ENCODE assay signal across 15 cellular contexts in genomic region chr19:54535601-54536000, GRCh38. TPM values are rescaled to one million over a fixed set of nuclear protein-coding genes. Genes with fewer than 3 reads are reported as not detected.
DNase-seq lines count a peak whose midpoint lies in the region; ATAC-seq and TF ChIP-seq lines count a peak whose summit lies in the region.
"Had no signal": no experiment of that assay in that cellular context is flagged by ENCODE, and none has a peak within 500 bp of the region (broad histone marks: within the 10 kb centered on the region; RNA-seq: fewer than 3 reads in every experiment).

No MANE protein-coding gene starts in this region.

- H3K4me1 Mint-ChIP-seq in immature natural killer cell, result peaks cover 58 to 73% of the 10 kb centered on the region in 2 donors
- peaks cover 55 to 65% of the 10 kb centered on the region in 2 donors for H3K4me1 Mint-ChIP-seq in natural killer cell treated with Interleukin-12 subunit alpha and Interleukin-12 subunit beta and Interleukin-15 and Interleukin-18, amount 100 ng/mL, for 72 hours (ENCODE audit: low read depth in 2 of 2)
- no peaks in the 10 kb centered on the region for H3K4me1 Mint-ChIP-seq in glutamatergic neuron (ENCODE audit: low read depth, unreplicated experiment)
- peaks cover 32% of the 10 kb centered on the region for H3K4me1 Mint-ChIP-seq in CD14-positive monocyte
- H3K4me1 Mint-ChIP-seq: GM23338 had no signal

- intact Hi-C loops in CD14-positive monocyte (cut with micrococcal nuclease), result loop anchor here in 1 of 2 donors (10.0 kb wide), 1 partner anchor 121 kb away; the partner anchor contains the start of gene TTYH1

- H3K4me3 ChIP-seq in BLaER1 treated with 17β-estradiol and CSF1 and Interleukin-3, amounts not matched to agents 10 nM and 100 nM, result peak overlapping the region in 3 of 10 experiments; percentile 13 to 37 (median 17); a peak in 3 of 20 replicates
- H3K4me3 ChIP-seq in foreskin fibroblast (ENCODE audit: low read depth in 1 of 2, low read length in 2 of 2), result no peak overlapping the region
- H3K4me3 ChIP-seq: GM23338 had no signal

- peak overlapping the region in 5 of 6 donors; percentile 14 to 90 (median 74) for H3K27ac Mint-ChIP-seq in immature natural killer cell
- H3K27ac Mint-ChIP-seq in natural killer cell treated with Interleukin-12 subunit alpha and Interleukin-12 subunit beta and Interleukin-15 and Interleukin-18, amount 100 ng/mL, for 72 hours, result peak overlapping the region; percentile 50 to 97
- no peak overlapping the region for H3K27ac Mint-ChIP-seq in glutamatergic neuron (ENCODE audit: unreplicated experiment)
- H3K27ac Mint-ChIP-seq in CD14-positive monocyte, result no peak overlapping the region
- H3K27ac Mint-ChIP-seq: CD8-positive, alpha-beta T cell; GM23338 had no signal

- H3K4me1 ChIP-seq in BLaER1 treated with 17β-estradiol and CSF1 and Interleukin-3, amounts not matched to agents 10 nM and 100 nM, result peaks cover 76 to 83% (median 79%) of the 10 kb centered on the region in 10 experiments
- H3K4me1 ChIP-seq: BE2C had no signal

- no peak for ATAC-seq in natural killer cell treated with Interleukin-12 subunit alpha and Interleukin-12 subunit beta and Interleukin-15 and Interleukin-18, amount 100 ng/mL, for 72 hours
- ATAC-seq: CD8-positive, alpha-beta T cell; GM23338 had no signal

- H4K20me1 ChIP-seq in BLaER1 treated with 17β-estradiol and CSF1 and Interleukin-3, amounts not matched to agents 10 nM and 100 nM, result no peaks in the 10 kb centered on the region

- peak overlapping the region in 4 of 11 experiments; percentile 18 to 42 (median 22); a peak in 5 of 22 replicates for H3K9ac ChIP-seq in BLaER1 treated with 17β-estradiol and CSF1 and Interleukin-3, amounts not matched to agents 10 nM and 100 nM

- peaks cover 11 to 18% (median 12%) of the 10 kb centered on the region in 3 donors for H3K27me3 Mint-ChIP-seq in immature natural killer cell (ENCODE audit: low read depth in 3 of 3)
- H3K27me3 Mint-ChIP-seq in natural killer cell treated with Interleukin-12 subunit alpha and Interleukin-12 subunit beta and Interleukin-15 and Interleukin-18, amount 100 ng/mL, for 72 hours, result peaks cover 0 to 5% of the 10 kb centered on the region in 2 donors
- H3K27me3 Mint-ChIP-seq in glutamatergic neuron (ENCODE audit: unreplicated experiment), result peaks cover 5% of the 10 kb centered on the region
- H3K27me3 Mint-ChIP-seq in CD14-positive monocyte (ENCODE audit: low read depth in 3 of 3), result peaks cover 37 to 59% (median 42%) of the 10 kb centered on the region in 3 donors

- peaks cover 0 to 4% (median 2%) of the 10 kb centered on the region in 11 experiments; a peak in 10 of 22 replicates for H3K9me3 ChIP-seq in BLaER1 treated with 17β-estradiol and CSF1 and Interleukin-3, amounts not matched to agents 10 nM and 100 nM (replicated peaks in 1 of 11)
- H3K9me3 ChIP-seq: BE2C had no signal

- peaks cover 0 to 4% (median 0%) of the 10 kb centered on the region in 11 experiments; a peak in 4 of 22 replicates for H3K36me3 ChIP-seq in BLaER1 treated with 17β-estradiol and CSF1 and Interleukin-3, amounts not matched to agents 10 nM and 100 nM
- H3K36me3 ChIP-seq: BE2C had no signal

- no peak for TF ChIP-seq CTCF in foreskin fibroblast (IDR thresholded peaks at IDR 0.05; ENCODE audit: low read depth, low read length)
- TF ChIP-seq CTCF in glutamatergic neuron (IDR thresholded peaks at IDR 0.05; ENCODE audit: partially characterized antibody, unreplicated experiment), result no peak
- no peak for TF ChIP-seq CTCF in CD14-positive monocyte (IDR thresholded peaks at IDR 0.05)

- H3K27ac ChIP-seq in BLaER1 treated with 17β-estradiol and CSF1 and Interleukin-3, amounts not matched to agents 10 nM and 100 nM, result peak overlapping the region in 8 of 11 experiments; percentile 7 to 84 (median 33); a peak in 10 of 22 replicates
- H3K27ac ChIP-seq: HL-60 had no signal

- H3K9me3 Mint-ChIP-seq in immature natural killer cell (peaks cover 0 to 5% (median 0%) of the 10 kb centered on the region in 6 donors), glutamatergic neuron (ENCODE audit: unreplicated experiment) (no peaks in the 10 kb centered on the region), CD14-positive monocyte (peaks cover 0 to 5% (median 0%) of the 10 kb centered on the region in 7 donors)
- H3K9me3 Mint-ChIP-seq in natural killer cell treated with Interleukin-12 subunit alpha and Interleukin-12 subunit beta and Interleukin-15 and Interleukin-18, amount 100 ng/mL, for 72 hours, result no peaks in the 10 kb centered on the region
- H3K9me3 Mint-ChIP-seq: CD8-positive, alpha-beta T cell had no signal

- H3K36me3 Mint-ChIP-seq in immature natural killer cell, result peaks cover 25 to 39% (median 26%) of the 10 kb centered on the region in 3 donors
- peaks cover 27% of the 10 kb centered on the region for H3K36me3 Mint-ChIP-seq in natural killer cell treated with Interleukin-12 subunit alpha and Interleukin-12 subunit beta and Interleukin-15 and Interleukin-18, amount 100 ng/mL, for 72 hours
- no peaks in the 10 kb centered on the region for H3K36me3 Mint-ChIP-seq in glutamatergic neuron (ENCODE audit: unreplicated experiment)
- H3K36me3 Mint-ChIP-seq in CD14-positive monocyte, result peaks cover 0 to 2% of the 10 kb centered on the region in 2 donors
- H3K36me3 Mint-ChIP-seq: CD8-positive, alpha-beta T cell had no signal

- no peaks in the 10 kb centered on the region for H3K27me3 ChIP-seq in BLaER1 treated with 17β-estradiol and CSF1 and Interleukin-3, amounts not matched to agents 10 nM and 100 nM

- H3K4me3 Mint-ChIP-seq in immature natural killer cell, result peak overlapping the region; percentile 12 to 92 (median 71)
- H3K4me3 Mint-ChIP-seq in natural killer cell treated with Interleukin-12 subunit alpha and Interleukin-12 subunit beta and Interleukin-15 and Interleukin-18, amount 100 ng/mL, for 72 hours, result peak overlapping the region; percentile 74
- H3K4me3 Mint-ChIP-seq in glutamatergic neuron (ENCODE audit: unreplicated experiment), result no peak overlapping the region
- peak overlapping the region in 1 of 2 donors; percentile 73 for H3K4me3 Mint-ChIP-seq in CD14-positive monocyte
- H3K4me3 Mint-ChIP-seq: CD8-positive, alpha-beta T cell; GM23338 had no signal

- peak overlapping the region; percentile 81 to 95 (median 91) for H3K4me2 ChIP-seq in BLaER1 treated with 17β-estradiol and CSF1 and Interleukin-3, amounts not matched to agents 10 nM and 100 nM
- H3K4me2 ChIP-seq: GM23338 had no signal

- DNase-seq in MV-4-11 (lab: John Stamatoyannopoulos, UW) (peak; percentile 27), immature natural killer cell (no peak), foreskin fibroblast (no peak), glutamatergic neuron (no peak), CD14-positive monocyte (ENCODE audit: low spot score) (no peak)
- DNase-seq in natural killer cell treated with Interleukin-12 subunit alpha and Interleukin-12 subunit beta and Interleukin-15 and Interleukin-18, amount 100 ng/mL, for 72 hours (ENCODE audit: low spot score), result no peak
- DNase-seq: ACHN; BE2C; Calu3; CD8-positive, alpha-beta T cell; HCEC 1CT had no signal

RNA-seq across cellular contexts. Expression of gene LAIR2, which starts 33.0 kb away (rescaled TPM):
- 100 to 1,000 TPM in 2 of 3 donors, 10 to 100 TPM in 1; 77.7 to 463 (median 183) TPM for polyA plus RNA-seq in immature natural killer cell
- total RNA-seq in natural killer cell treated with Interleukin-12 subunit alpha and Interleukin-12 subunit beta and Interleukin-15 and Interleukin-18, amount 100 ng/mL, for 72 hours, result 10 to 100 TPM; 18.4 to 48.0 TPM
- total RNA-seq in glutamatergic neuron (ENCODE audit: unreplicated experiment), result not detected
- polyA plus RNA-seq in CD14-positive monocyte, result under 1 TPM in 1 of 2 donors, not detected in 1; 0.38 TPM
- total RNA-seq: Calu3; CD8-positive, alpha-beta T cell; GM23338; HT1080 had no signal
- polyA plus RNA-seq: GM23338 had no signal

RNA-seq across cellular contexts. Expression of gene LILRA2, which starts 38.0 kb away (rescaled TPM):
- polyA plus RNA-seq in immature natural killer cell (1 to 10 TPM in 2 of 3 donors, under 1 TPM in 1; 0.58 to 9.7 (median 7.9) TPM), CD14-positive monocyte (100 to 1,000 TPM; 377 to 451 TPM)
- total RNA-seq in natural killer cell treated with Interleukin-12 subunit alpha and Interleukin-12 subunit beta and Interleukin-15 and Interleukin-18, amount 100 ng/mL, for 72 hours, result 1 to 10 TPM in 1 of 2 donors, not detected in 1; 2.5 TPM
- not detected for total RNA-seq in glutamatergic neuron (ENCODE audit: unreplicated experiment)
- total RNA-seq: Calu3; CD8-positive, alpha-beta T cell; GM23338; HT1080 had no signal
- polyA plus RNA-seq: GM23338 had no signal

RNA-seq across cellular contexts. Expression of gene LILRA1, which starts 57.8 kb away (rescaled TPM):
- polyA plus RNA-seq in immature natural killer cell, result 1 to 10 TPM in 2 of 3 donors, under 1 TPM in 1; 0.47 to 3.4 (median 1.1) TPM
- under 1 TPM in 1 of 2 donors, not detected in 1; 0.31 TPM for total RNA-seq in natural killer cell treated with Interleukin-12 subunit alpha and Interleukin-12 subunit beta and Interleukin-15 and Interleukin-18, amount 100 ng/mL, for 72 hours
- not detected for total RNA-seq in glutamatergic neuron (ENCODE audit: unreplicated experiment)
- 100 to 1,000 TPM in 1 of 2 donors, 10 to 100 TPM in 1; 88.5 to 151 TPM for polyA plus RNA-seq in CD14-positive monocyte
- total RNA-seq: Calu3; CD8-positive, alpha-beta T cell; GM23338; HT1080 had no signal
- polyA plus RNA-seq: GM23338 had no signal

Comparison
In these comparisons a context has a peak if more than half of its experiments do, and no peak if none do; other contexts are left out.
1. H3K27ac Mint-ChIP-seq: peak in immature natural killer cell (5 of 6) and natural killer cell treated with Interleukin-12 subunit alpha and Interleukin-12 subunit beta and Interleukin-15 and Interleukin-18, amount 100 ng/mL, for 72 hours (2 of 2); none in glutamatergic neuron (single experiment) and CD14-positive monocyte (0 of 7).
2. RNA of gene LAIR2, which starts 33.0 kb away (total RNA-seq): 18.4 to 48.0 TPM in natural killer cell treated with Interleukin-12 subunit alpha and Interleukin-12 subunit beta and Interleukin-15 and Interleukin-18, amount 100 ng/mL, for 72 hours; not detected in glutamatergic neuron (single experiment); every median in the first group is over 10 times any median in the second.